In the genomic region with DNA sequence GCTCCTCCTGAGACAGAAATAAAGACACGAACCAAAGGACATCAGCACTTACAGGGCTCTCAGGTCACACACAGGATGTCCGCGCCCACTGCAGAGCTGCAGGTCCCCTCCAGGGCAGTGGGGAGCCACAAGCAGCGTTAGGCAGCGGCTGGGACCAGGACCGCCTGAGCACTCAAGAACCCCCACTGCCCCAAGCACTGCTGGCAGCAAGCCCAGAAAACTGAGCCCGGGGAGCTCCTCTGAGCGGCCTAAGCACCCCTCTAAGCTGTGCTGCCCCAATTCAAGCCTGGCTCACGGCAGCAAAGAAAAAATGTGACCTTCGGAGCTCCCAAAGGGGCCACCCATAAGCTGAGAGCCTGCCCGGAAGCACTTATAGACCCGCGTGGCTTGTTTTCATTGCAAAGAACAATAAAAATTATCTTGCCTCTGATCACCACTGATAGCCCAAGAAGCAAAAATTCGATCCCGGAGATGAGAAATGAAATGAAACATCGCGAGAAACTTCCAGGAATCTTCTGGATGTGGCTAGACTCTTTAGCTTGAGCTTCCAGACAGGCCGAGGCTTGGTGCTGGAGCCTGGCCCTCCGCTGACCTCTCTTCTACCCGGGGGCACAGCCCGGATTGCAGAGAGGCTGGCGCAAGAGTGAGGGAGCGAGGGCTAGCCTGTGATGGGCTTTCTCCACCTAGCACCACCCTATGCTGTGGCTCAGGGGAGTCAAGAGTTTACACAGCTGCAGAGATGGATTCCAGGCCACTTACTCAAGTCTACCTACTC, we compare ENCODE assay signal across 12 cellular contexts. TPM values are rescaled to one million over a fixed set of nuclear protein-coding genes. Genes with fewer than 3 reads are reported as not detected.
DNase-seq lines count a peak whose midpoint lies in the region; TF ChIP-seq lines count a peak whose summit lies in the region.
"Had no signal": no experiment of that assay in that cellular context is flagged by ENCODE, and none has a peak within 500 bp of the region (broad histone marks: within the 10 kb centered on the region; RNA-seq: fewer than 3 reads in every experiment).

No MANE protein-coding gene starts in this region.

- peak overlapping the region; percentile 29 for H3K4me2 ChIP-seq in hepatocyte

- DNase-seq in HS-5 (ENCODE audit: low read depth), result peak; percentile 94
- no peak for DNase-seq in SK-N-MC (ENCODE audit: low read depth, low spot score)
- peak; percentile 32 for DNase-seq in hepatocyte (ENCODE audit: low spot score)
- peak; percentile 80 for DNase-seq in smooth muscle cell of the brain vasculature (ENCODE audit: low read depth, low spot score)
- DNase-seq in cortex of kidney (lab: John Stamatoyannopoulos, UW), result no peak
- DNase-seq in colonic mucosa, result no peak
- no peak for DNase-seq in NCI-H69 (lab: John Stamatoyannopoulos, UW)
- DNase-seq: Calu3; effector CD8-positive, alpha-beta T cell; NCI-H146; stimulated activated CD4-positive, alpha-beta T cell treated with anti-CD3 and anti-CD28 coated beads, Interleukin-1b, Interleukin-23, amount 100 ng/mL, for 48 hours; stimulated activated naive CD8-positive, alpha-beta T cell treated with anti-CD3 and anti-CD28 coated beads, Interleukin-15, amount 100 ng/mL, for 72 hours had no signal

- H3K4me3 ChIP-seq in SK-N-MC (no peak overlapping the region), hepatocyte (no peak overlapping the region), colonic mucosa (no peak overlapping the region)

- no peaks in the 10 kb centered on the region for H3K9me2 ChIP-seq in hepatocyte (replicated peaks; ENCODE audit: insufficient read depth)

- TF ChIP-seq CTCF in hepatocyte (IDR thresholded peaks at IDR 0.05; ENCODE audit: poor library complexity), result no peak
- TF ChIP-seq CTCF in colonic mucosa (IDR thresholded peaks at IDR 0.05), result no peak

- H3K79me2 ChIP-seq in hepatocyte, result peaks cover 20% of the 10 kb centered on the region

- H2AFZ ChIP-seq in hepatocyte, result no peak overlapping the region

- intact Hi-C loops in colonic mucosa (cut with DNase I), result no loop called here

- peak overlapping the region; percentile 32 for H3K9ac ChIP-seq in SK-N-MC (ENCODE audit: insufficient read length)
- H3K9ac ChIP-seq in colonic mucosa (ENCODE audit: low read depth in 2 of 2, low read length in 2 of 2), result no peak overlapping the region

- H3K36me3 ChIP-seq in SK-N-MC (ENCODE audit: insufficient read depth, low read length) (peaks cover 11% of the 10 kb centered on the region; the same call in 1 of the 2 replicates), hepatocyte (replicated peaks; ENCODE audit: insufficient read depth, low read depth) (no peaks in the 10 kb centered on the region), colonic mucosa (no peaks in the 10 kb centered on the region)

- H3K4me1 ChIP-seq in hepatocyte (ENCODE audit: insufficient read depth), result peaks cover 11% of the 10 kb centered on the region
- peaks cover 1% of the 10 kb centered on the region for H3K4me1 ChIP-seq in colonic mucosa

- H3K9me3 ChIP-seq in SK-N-MC (ENCODE audit: low read depth, low read length) (no peaks in the 10 kb centered on the region), hepatocyte (ENCODE audit: low read depth) (no peaks in the 10 kb centered on the region), colonic mucosa (no peaks in the 10 kb centered on the region)

- 80% methylated on average over 21 of the region's 23 CpGs for WGBS in hepatocyte (ENCODE audit: low lambda C conversion rate, missing lambda C conversion rate)

- H3K27ac ChIP-seq in SK-N-MC (no peak overlapping the region), hepatocyte (peak overlapping the region; percentile 9), colonic mucosa (no peak overlapping the region)

- H3K27me3 ChIP-seq in hepatocyte (no peaks in the 10 kb centered on the region), colonic mucosa (no peaks in the 10 kb centered on the region)

- no peaks in the 10 kb centered on the region for H4K20me1 ChIP-seq in hepatocyte (ENCODE audit: insufficient read depth, poor library complexity, severe bottlenecking)

RNA-seq across cellular contexts. Expression of a gene that starts 6.3 kb away (rescaled TPM):
- total RNA-seq in hepatocyte (17.6 and 27.6 TPM in 2 replicates), colonic mucosa (100 to 1,000 TPM in 1 of 2 donors, 10 to 100 TPM in 1; 56.3 to 100 TPM)
- 32.6 and 32.7 TPM in 2 replicates for polyA plus RNA-seq in hepatocyte

RNA-seq across cellular contexts. Expression of a gene that starts 47.2 kb away (rescaled TPM):
- total RNA-seq in hepatocyte (125 and 158 TPM in 2 replicates), colonic mucosa (100 to 1,000 TPM; 108 to 182 TPM)
- polyA plus RNA-seq in hepatocyte, result 365 and 405 TPM in 2 replicates

Comparison
In these comparisons a context has a peak if more than half of its experiments do, and no peak if none do; other contexts are left out.
1. DNase-seq: peak in HS-5 (single experiment), hepatocyte (single experiment) and smooth muscle cell of the brain vasculature (single experiment); none in SK-N-MC (single experiment), cortex of kidney (single experiment), colonic mucosa (single experiment) and NCI-H69 (single experiment).